9 cellular contexts compared by ENCODE assay signal in genomic region chr11:70661763-70662501, GRCh38.
DNase-seq lines count a peak whose midpoint lies in the region; ATAC-seq and TF ChIP-seq lines count a peak whose summit lies in the region.
"Had no signal": no experiment of that assay in that cellular context is flagged by ENCODE, and none has a peak within 500 bp of the region (broad histone marks: within the 10 kb centered on the region; RNA-seq: fewer than 3 reads in every experiment).

No MANE protein-coding gene starts in this region.

- 36 to 58% (median 40%) methylated on average over 27 to 54 of the region's 54 CpGs for WGBS in stomach, 5 donors

- peak; percentile 31 for DNase-seq in HFFc6
- DNase-seq in astrocyte of the hippocampus (ENCODE audit: low read depth, low spot score) = peak; percentile 53
- DNase-seq in stomach = no peak
- DNase-seq in NOMO-1 treated with dmso at 0.1 percent for 144 hours (lab: John Stamatoyannopoulos, UW; ENCODE audit: unreplicated experiment) = no peak
- DNase-seq in NCI-H774 (lab: John Stamatoyannopoulos, UW) = no peak
- DNase-seq in NCI-H524 (lab: John Stamatoyannopoulos, UW) = no peak
- DNase-seq: activated effector memory CD4-positive, alpha-beta T cell treated with anti-CD3 and anti-CD28 coated beads, Interleukin-2, amount 50 U/mL, for 16 hours had no signal

- TF ChIP-seq EP300 in stomach (IDR thresholded peaks at IDR 0.05) = no peak

- H3K9ac ChIP-seq in iPS-18a (ENCODE audit: low read length) = peak overlapping the region; percentile 60

- H3K4me1 Mint-ChIP-seq in HFFc6 (ENCODE audit: low read depth) = no peaks in the 10 kb centered on the region; the same call in 1 of the 2 replicates

- H3K9me3 ChIP-seq in iPS-18a (ENCODE audit: control insufficient read depth, low read depth, low read length) (no peaks in the 10 kb centered on the region), stomach (no peaks in the 10 kb centered on the region)

- H3K27me3 ChIP-seq in iPS-18a (ENCODE audit: control insufficient read depth, insufficient read depth, low read length) (peaks cover 10% of the 10 kb centered on the region), stomach (peaks cover 0 to 65% (median 5%) of the 10 kb centered on the region in 3 donors)

- peaks cover 37% of the 10 kb centered on the region for H3K9me3 Mint-ChIP-seq in HFFc6

- peak overlapping the region; percentile 54 for H3K4me3 Mint-ChIP-seq in HFFc6

- TF ChIP-seq CTCF in HFFc6 (IDR thresholded peaks at IDR 0.05) = no peak
- no peak for TF ChIP-seq CTCF in stomach (IDR thresholded peaks at IDR 0.05)

- H3K4me1 ChIP-seq in iPS-18a (ENCODE audit: control insufficient read depth, low read depth, low read length) = peaks cover 27% of the 10 kb centered on the region
- peaks cover 8 to 17% (median 11%) of the 10 kb centered on the region in 4 donors for H3K4me1 ChIP-seq in stomach

- H3K36me3 Mint-ChIP-seq in HFFc6 (ENCODE audit: low read depth) = peaks cover 5% of the 10 kb centered on the region; the same call in 1 of the 2 replicates

- peaks cover 19% of the 10 kb centered on the region for H3K27me3 Mint-ChIP-seq in HFFc6 (ENCODE audit: insufficient read depth)

- no peaks in the 10 kb centered on the region for H3K36me3 ChIP-seq in iPS-18a (ENCODE audit: control insufficient read depth, low read depth, low read length)
- H3K36me3 ChIP-seq in stomach = peaks cover 0 to 7% (median 0%) of the 10 kb centered on the region in 4 donors

- ATAC-seq in GM21526 (IDR thresholded peaks at IDR 0.05; ENCODE audit: low FRiP score, unreplicated experiment) = no peak

- H3K27ac Mint-ChIP-seq in HFFc6 = no peak overlapping the region; the same call in 1 of the 2 replicates

- H3K27ac ChIP-seq in iPS-18a (ENCODE audit: low read length) (no peak overlapping the region), stomach (no peak overlapping the region)

- H3K4me3 ChIP-seq in iPS-18a (ENCODE audit: low read length) (peak overlapping the region; percentile 69), stomach (peak overlapping the region; percentile 22 to 40 (median 28))

- no peak for TF ChIP-seq POLR2A in stomach (IDR thresholded peaks at IDR 0.05)

- intact Hi-C loops in stomach (cut with DNase I; ENCODE audit: low total_unique reads) = no loop called here

Comparison
In these comparisons a context has a peak if more than half of its experiments do, and no peak if none do; other contexts are left out.
1. DNase-seq: peak in HFFc6 (single experiment) and astrocyte of the hippocampus (single experiment); none in stomach (single experiment), NOMO-1 treated with dmso at 0.1 percent for 144 hours (single experiment), NCI-H774 (single experiment) and NCI-H524 (0 of 2).